In the genomic region with DNA sequence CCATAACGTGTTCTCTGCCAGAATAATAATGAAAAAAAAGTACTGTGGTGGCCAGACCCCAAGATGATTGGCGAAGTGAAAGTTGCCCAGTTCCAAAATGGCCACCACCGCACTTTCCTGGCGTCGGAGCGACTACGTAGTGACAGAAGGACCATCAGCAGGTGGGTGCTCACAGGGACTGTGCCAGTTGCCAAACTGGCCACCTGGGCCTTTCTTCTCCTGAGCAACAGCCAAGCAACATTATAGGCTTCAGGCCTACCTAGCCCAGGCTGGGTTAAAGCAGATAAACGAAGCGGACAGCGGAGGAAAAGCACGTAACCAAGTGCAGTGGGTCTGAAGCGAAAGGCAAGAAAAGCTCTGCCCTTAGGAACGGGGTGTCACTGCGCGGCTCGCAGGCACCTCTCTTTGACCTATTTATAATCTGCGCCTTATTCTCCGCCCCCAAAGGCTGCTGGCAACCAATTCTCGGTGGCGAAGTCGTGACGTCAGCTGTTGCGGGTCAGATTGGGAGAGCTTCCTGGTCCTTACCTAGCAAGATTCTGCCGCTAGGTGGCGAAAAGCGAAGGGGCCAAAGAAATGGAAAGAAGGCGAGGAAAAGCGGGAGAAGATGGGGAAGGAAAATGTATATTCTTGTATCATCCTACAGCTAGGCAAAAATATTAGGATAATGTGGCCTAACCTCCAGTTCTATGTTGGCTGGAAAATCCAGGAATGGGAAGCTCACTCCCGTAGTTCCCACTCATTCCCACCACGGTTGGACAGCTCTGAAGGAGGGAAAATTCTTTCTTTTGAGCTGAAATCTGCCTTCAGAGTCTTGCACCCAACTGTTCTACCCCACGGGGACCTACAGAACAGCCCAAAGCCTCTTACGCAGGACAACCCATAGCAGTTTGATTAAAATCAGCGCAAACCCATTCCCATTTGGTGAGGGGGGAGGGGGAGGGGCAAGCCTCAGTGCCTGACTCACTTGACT, we compare ENCODE assay signal across 1 cellular context.
TF ChIP-seq lines count a peak whose summit lies in the region.

No MANE protein-coding gene starts in this region.

TF ChIP-seq in K562, 482 proteins besides CTCF, POLR2A, EP300 and RAD21 (continued from another document and continues in another):
- TF ChIP-seq, protein P1, sequence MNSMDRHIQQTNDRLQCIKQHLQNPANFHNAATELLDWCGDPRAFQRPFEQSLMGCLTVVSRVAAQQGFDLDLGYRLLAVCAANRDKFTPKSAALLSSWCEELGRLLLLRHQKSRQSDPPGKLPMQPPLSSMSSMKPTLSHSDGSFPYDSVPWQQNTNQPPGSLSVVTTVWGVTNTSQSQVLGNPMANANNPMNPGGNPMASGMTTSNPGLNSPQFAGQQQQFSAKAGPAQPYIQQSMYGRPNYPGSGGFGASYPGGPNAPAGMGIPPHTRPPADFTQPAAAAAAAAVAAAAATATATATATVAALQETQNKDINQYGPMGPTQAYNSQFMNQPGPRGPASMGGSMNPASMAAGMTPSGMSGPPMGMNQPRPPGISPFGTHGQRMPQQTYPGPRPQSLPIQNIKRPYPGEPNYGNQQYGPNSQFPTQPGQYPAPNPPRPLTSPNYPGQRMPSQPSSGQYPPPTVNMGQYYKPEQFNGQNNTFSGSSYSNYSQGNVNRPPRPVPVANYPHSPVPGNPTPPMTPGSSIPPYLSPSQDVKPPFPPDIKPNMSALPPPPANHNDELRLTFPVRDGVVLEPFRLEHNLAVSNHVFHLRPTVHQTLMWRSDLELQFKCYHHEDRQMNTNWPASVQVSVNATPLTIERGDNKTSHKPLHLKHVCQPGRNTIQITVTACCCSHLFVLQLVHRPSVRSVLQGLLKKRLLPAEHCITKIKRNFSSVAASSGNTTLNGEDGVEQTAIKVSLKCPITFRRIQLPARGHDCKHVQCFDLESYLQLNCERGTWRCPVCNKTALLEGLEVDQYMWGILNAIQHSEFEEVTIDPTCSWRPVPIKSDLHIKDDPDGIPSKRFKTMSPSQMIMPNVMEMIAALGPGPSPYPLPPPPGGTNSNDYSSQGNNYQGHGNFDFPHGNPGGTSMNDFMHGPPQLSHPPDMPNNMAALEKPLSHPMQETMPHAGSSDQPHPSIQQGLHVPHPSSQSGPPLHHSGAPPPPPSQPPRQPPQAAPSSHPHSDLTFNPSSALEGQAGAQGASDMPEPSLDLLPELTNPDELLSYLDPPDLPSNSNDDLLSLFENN (IDR thresholded peaks at IDR 0.05; ENCODE audit: low read depth in 2 of 2, low read length in 2 of 2) = 0 out of 4 replicates have a peak, but pooled peaks of 1 of the 2 experiments have one; percentile 15
- TF ChIP-seq ZEB2 (IDR thresholded peaks at IDR 0.05) = no peak
- no peak for TF ChIP-seq CAMTA2 (CRISPR knock-in tag; conservative IDR thresholded peaks at IDR 0.05)
- TF ChIP-seq HIVEP1 (CRISPR knock-in tag; IDR thresholded peaks at IDR 0.05) = no peak
- TF ChIP-seq MTA1 (IDR thresholded peaks at IDR 0.05; ENCODE audit: borderline replicate concordance) = peak; percentile 92
- no peak for TF ChIP-seq ARID2 (IDR thresholded peaks at IDR 0.05)
- peak in 1 of 2 experiments; percentile 77; a peak in 1 of 3 replicates for TF ChIP-seq CBX3 (IDR thresholded peaks at IDR 0.05; ENCODE audit: borderline replicate concordance in 1 of 2, low read length in 2 of 2)
- TF ChIP-seq ZFX (CRISPR knock-in tag; IDR thresholded peaks at IDR 0.05) = peak; percentile 35
- TF ChIP-seq ZNF764 (CRISPR knock-in tag; IDR thresholded peaks at IDR 0.05; ENCODE audit: low read depth) = no peak
- TF ChIP-seq, protein P2, sequence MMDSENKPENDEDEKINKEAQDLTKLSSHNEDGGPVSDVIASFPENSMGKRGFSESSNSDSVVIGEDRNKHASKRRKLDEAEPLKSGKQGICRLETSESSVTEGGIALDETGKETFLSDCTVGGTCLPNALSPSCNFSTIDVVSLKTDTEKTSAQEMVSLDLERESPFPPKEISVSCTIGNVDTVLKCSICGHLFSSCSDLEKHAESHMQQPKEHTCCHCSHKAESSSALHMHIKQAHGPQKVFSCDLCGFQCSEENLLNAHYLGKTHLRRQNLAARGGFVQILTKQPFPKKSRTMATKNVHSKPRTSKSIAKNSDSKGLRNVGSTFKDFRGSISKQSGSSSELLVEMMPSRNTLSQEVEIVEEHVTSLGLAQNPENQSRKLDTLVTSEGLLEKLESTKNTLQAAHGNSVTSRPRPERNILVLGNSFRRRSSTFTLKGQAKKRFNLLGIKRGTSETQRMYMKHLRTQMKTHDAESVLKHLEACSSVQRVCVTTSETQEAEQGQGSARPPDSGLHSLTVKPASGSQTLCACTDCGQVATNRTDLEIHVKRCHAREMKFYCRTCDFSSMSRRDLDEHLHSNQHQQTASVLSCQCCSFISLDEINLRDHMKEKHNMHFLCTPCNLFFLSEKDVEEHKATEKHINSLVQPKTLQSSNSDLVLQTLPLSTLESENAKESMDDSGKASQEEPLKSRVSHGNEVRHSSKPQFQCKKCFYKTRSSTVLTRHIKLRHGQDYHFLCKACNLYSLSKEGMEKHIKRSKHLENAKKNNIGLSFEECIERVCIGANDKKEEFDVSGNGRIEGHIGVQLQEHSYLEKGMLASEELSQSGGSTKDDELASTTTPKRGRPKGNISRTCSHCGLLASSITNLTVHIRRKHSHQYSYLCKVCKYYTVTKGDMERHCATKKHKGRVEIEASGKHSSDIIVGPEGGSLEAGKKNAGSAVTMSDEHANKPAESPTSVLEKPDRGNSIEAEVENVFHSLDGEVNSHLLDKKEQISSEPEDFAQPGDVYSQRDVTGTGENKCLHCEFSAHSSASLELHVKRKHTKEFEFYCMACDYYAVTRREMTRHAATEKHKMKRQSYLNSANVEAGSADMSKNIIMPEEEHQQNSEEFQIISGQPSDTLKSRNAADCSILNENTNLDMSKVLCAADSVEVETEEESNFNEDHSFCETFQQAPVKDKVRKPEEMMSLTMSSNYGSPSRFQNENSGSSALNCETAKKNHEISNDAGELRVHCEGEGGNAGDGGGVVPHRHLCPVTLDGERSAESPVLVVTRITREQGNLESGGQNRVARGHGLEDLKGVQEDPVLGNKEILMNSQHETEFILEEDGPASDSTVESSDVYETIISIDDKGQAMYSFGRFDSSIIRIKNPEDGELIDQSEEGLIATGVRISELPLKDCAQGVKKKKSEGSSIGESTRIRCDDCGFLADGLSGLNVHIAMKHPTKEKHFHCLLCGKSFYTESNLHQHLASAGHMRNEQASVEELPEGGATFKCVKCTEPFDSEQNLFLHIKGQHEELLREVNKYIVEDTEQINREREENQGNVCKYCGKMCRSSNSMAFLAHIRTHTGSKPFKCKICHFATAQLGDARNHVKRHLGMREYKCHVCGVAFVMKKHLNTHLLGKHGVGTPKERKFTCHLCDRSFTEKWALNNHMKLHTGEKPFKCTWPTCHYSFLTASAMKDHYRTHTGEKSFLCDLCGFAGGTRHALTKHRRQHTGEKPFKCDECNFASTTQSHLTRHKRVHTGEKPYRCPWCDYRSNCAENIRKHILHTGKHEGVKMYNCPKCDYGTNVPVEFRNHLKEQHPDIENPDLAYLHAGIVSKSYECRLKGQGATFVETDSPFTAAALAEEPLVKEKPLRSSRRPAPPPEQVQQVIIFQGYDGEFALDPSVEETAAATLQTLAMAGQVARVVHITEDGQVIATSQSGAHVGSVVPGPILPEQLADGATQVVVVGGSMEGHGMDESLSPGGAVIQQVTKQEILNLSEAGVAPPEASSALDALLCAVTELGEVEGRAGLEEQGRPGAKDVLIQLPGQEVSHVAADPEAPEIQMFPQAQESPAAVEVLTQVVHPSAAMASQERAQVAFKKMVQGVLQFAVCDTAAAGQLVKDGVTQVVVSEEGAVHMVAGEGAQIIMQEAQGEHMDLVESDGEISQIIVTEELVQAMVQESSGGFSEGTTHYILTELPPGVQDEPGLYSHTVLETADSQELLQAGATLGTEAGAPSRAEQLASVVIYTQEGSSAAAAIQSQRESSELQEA (IDR thresholded peaks at IDR 0.05; ENCODE audit: low read depth) = peak; percentile 70
- peak; percentile 56; the same call in 1 of the 2 replicates for TF ChIP-seq POLR2G (IDR thresholded peaks at IDR 0.05; ENCODE audit: low read depth, low read length)
- peak; percentile 82 for TF ChIP-seq EP400 (IDR thresholded peaks at IDR 0.05)
- TF ChIP-seq NR4A1 (CRISPR knock-in tag; IDR thresholded peaks at IDR 0.05) = peak; percentile 54; the same call in 1 of the 2 replicates
- TF ChIP-seq NR4A1 (tag; IDR thresholded peaks at IDR 0.05) = no peak
- TF ChIP-seq, protein P3, sequence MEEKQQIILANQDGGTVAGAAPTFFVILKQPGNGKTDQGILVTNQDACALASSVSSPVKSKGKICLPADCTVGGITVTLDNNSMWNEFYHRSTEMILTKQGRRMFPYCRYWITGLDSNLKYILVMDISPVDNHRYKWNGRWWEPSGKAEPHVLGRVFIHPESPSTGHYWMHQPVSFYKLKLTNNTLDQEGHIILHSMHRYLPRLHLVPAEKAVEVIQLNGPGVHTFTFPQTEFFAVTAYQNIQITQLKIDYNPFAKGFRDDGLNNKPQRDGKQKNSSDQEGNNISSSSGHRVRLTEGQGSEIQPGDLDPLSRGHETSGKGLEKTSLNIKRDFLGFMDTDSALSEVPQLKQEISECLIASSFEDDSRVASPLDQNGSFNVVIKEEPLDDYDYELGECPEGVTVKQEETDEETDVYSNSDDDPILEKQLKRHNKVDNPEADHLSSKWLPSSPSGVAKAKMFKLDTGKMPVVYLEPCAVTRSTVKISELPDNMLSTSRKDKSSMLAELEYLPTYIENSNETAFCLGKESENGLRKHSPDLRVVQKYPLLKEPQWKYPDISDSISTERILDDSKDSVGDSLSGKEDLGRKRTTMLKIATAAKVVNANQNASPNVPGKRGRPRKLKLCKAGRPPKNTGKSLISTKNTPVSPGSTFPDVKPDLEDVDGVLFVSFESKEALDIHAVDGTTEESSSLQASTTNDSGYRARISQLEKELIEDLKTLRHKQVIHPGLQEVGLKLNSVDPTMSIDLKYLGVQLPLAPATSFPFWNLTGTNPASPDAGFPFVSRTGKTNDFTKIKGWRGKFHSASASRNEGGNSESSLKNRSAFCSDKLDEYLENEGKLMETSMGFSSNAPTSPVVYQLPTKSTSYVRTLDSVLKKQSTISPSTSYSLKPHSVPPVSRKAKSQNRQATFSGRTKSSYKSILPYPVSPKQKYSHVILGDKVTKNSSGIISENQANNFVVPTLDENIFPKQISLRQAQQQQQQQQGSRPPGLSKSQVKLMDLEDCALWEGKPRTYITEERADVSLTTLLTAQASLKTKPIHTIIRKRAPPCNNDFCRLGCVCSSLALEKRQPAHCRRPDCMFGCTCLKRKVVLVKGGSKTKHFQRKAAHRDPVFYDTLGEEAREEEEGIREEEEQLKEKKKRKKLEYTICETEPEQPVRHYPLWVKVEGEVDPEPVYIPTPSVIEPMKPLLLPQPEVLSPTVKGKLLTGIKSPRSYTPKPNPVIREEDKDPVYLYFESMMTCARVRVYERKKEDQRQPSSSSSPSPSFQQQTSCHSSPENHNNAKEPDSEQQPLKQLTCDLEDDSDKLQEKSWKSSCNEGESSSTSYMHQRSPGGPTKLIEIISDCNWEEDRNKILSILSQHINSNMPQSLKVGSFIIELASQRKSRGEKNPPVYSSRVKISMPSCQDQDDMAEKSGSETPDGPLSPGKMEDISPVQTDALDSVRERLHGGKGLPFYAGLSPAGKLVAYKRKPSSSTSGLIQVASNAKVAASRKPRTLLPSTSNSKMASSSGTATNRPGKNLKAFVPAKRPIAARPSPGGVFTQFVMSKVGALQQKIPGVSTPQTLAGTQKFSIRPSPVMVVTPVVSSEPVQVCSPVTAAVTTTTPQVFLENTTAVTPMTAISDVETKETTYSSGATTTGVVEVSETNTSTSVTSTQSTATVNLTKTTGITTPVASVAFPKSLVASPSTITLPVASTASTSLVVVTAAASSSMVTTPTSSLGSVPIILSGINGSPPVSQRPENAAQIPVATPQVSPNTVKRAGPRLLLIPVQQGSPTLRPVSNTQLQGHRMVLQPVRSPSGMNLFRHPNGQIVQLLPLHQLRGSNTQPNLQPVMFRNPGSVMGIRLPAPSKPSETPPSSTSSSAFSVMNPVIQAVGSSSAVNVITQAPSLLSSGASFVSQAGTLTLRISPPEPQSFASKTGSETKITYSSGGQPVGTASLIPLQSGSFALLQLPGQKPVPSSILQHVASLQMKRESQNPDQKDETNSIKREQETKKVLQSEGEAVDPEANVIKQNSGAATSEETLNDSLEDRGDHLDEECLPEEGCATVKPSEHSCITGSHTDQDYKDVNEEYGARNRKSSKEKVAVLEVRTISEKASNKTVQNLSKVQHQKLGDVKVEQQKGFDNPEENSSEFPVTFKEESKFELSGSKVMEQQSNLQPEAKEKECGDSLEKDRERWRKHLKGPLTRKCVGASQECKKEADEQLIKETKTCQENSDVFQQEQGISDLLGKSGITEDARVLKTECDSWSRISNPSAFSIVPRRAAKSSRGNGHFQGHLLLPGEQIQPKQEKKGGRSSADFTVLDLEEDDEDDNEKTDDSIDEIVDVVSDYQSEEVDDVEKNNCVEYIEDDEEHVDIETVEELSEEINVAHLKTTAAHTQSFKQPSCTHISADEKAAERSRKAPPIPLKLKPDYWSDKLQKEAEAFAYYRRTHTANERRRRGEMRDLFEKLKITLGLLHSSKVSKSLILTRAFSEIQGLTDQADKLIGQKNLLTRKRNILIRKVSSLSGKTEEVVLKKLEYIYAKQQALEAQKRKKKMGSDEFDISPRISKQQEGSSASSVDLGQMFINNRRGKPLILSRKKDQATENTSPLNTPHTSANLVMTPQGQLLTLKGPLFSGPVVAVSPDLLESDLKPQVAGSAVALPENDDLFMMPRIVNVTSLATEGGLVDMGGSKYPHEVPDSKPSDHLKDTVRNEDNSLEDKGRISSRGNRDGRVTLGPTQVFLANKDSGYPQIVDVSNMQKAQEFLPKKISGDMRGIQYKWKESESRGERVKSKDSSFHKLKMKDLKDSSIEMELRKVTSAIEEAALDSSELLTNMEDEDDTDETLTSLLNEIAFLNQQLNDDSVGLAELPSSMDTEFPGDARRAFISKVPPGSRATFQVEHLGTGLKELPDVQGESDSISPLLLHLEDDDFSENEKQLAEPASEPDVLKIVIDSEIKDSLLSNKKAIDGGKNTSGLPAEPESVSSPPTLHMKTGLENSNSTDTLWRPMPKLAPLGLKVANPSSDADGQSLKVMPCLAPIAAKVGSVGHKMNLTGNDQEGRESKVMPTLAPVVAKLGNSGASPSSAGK (IDR thresholded peaks at IDR 0.05) = peak; percentile 29; the same call in 1 of the 2 replicates
- TF ChIP-seq DPF2 (IDR thresholded peaks at IDR 0.05) = peak; percentile 36
- TF ChIP-seq, protein P4, sequence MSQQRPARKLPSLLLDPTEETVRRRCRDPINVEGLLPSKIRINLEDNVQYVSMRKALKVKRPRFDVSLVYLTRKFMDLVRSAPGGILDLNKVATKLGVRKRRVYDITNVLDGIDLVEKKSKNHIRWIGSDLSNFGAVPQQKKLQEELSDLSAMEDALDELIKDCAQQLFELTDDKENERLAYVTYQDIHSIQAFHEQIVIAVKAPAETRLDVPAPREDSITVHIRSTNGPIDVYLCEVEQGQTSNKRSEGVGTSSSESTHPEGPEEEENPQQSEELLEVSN (IDR thresholded peaks at IDR 0.05; ENCODE audit: borderline replicate concordance in 1 of 2, extremely low read depth in 1 of 2, insufficient read depth in 1 of 2, insufficient read length in 1 of 2, low read depth in 1 of 2, low read length in 1 of 2, poor library complexity in 1 of 2, severe bottlenecking in 1 of 2) = peak in 1 of 2 experiments; percentile 9
- TF ChIP-seq POLR2AphosphoS5 (IDR thresholded peaks at IDR 0.05; ENCODE audit: control insufficient read depth, insufficient read depth, low read depth, low read length) = peak; percentile 31; the same call in 1 of the 2 replicates
- peak; percentile 62; the same call in 1 of the 2 replicates for TF ChIP-seq ZNF444 (CRISPR knock-in tag; IDR thresholded peaks at IDR 0.05)
- TF ChIP-seq, protein P5, sequence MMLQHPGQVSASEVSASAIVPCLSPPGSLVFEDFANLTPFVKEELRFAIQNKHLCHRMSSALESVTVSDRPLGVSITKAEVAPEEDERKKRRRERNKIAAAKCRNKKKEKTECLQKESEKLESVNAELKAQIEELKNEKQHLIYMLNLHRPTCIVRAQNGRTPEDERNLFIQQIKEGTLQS (IDR thresholded peaks at IDR 0.05) = peak; percentile 84
- TF ChIP-seq, protein P5 (CRISPR knock-in tag; conservative IDR thresholded peaks at IDR 0.05) = no peak
